Comparison of ENCODE assay signal across 8 cellular contexts in the genomic region with DNA sequence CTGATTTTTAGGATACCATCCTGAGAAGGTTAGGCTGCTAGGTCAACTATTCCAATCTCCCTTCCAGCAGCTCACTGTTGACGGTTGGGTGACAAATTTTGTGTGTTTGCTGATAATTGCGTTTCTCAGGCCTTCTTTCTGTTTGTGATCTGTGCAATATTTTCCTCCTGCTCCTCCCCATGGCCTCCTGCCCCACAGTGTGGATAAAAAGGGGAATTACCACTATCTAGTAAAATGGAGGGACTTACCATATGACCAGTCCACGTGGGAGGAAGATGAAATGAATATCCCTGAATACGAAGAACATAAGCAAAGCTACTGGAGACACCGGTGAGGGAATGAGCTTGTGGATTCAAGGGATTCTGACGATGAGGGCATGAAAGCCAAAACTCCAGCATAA. TPM values are rescaled to one million over a fixed set of nuclear protein-coding genes. Genes with fewer than 3 reads are reported as not detected.
A peak's percentile ranks its signal among the peaks of the same experiment; 100 is the strongest.
DNase-seq lines count a peak whose midpoint lies in the region; ATAC-seq and TF ChIP-seq lines count a peak whose summit lies in the region.

No MANE protein-coding gene starts in this region.

- H3K9me3 Mint-ChIP-seq in HFFc6 = no peaks in the 10 kb centered on the region

- ATAC-seq in HG03457 (IDR thresholded peaks at IDR 0.05; ENCODE audit: unreplicated experiment) = no peak

- no peak overlapping the region for H3K4me3 ChIP-seq in ascending aorta
- no peak overlapping the region for H3K4me3 ChIP-seq in testis

- H3K9me3 ChIP-seq in ascending aorta = no peaks in the 10 kb centered on the region
- no peaks in the 10 kb centered on the region for H3K9me3 ChIP-seq in testis

- TF ChIP-seq CTCF in HFFc6 (IDR thresholded peaks at IDR 0.05) (peak; percentile 71), ascending aorta (IDR thresholded peaks at IDR 0.05) (peak; percentile 34 to 43 (median 41)), testis (IDR thresholded peaks at IDR 0.05) (peak; percentile 34 to 71 (median 71)), GM20000 (IDR thresholded peaks at IDR 0.05; ENCODE audit: extremely low read depth, missing control alignments) (no peak)

- no peak for TF ChIP-seq POLR2A in testis (IDR thresholded peaks at IDR 0.05)

- H3K27me3 Mint-ChIP-seq in HFFc6 (ENCODE audit: insufficient read depth) = no peaks in the 10 kb centered on the region

- H3K27me3 ChIP-seq in ascending aorta (no peaks in the 10 kb centered on the region), testis (no peaks in the 10 kb centered on the region)

- H3K4me3 Mint-ChIP-seq in HFFc6 = no peak overlapping the region

- H3K4me1 ChIP-seq in ascending aorta (no peaks in the 10 kb centered on the region), testis (peaks cover 3% of the 10 kb centered on the region)

- intact Hi-C loops in ascending aorta (cut with DNase I) = no loop called here
- intact Hi-C loops in testis (cut with DNase I; ENCODE audit: low total_unique reads) = no loop called here

- peaks cover 45% of the 10 kb centered on the region for H3K36me3 Mint-ChIP-seq in HFFc6 (ENCODE audit: low read depth)

- DNase-seq in AG20443 (ENCODE audit: low spot score) = peak; percentile 57
- peak; percentile 54 for DNase-seq in HFFc6
- peak in 1 of 2 donors; percentile 50 for DNase-seq in ascending aorta (ENCODE audit: low spot score in 2 of 2)
- peak; percentile 59 for DNase-seq in hepatic stellate cell (ENCODE audit: low spot score)
- DNase-seq in testis = no peak
- no peak for DNase-seq in GM19238 (ENCODE audit: insufficient read length, low spot score)
- DNase-seq in GM20000 (ENCODE audit: low spot score) = no peak

- H3K36me3 ChIP-seq in ascending aorta = peaks cover 86 to 91% of the 10 kb centered on the region in 2 donors
- H3K36me3 ChIP-seq in testis (ENCODE audit: low read depth, missing control alignments) = no peaks in the 10 kb centered on the region

- peaks cover 5% of the 10 kb centered on the region; the same call in 1 of the 2 replicates for H3K4me1 Mint-ChIP-seq in HFFc6 (ENCODE audit: low read depth)

- H3K27ac Mint-ChIP-seq in HFFc6 = peak overlapping the region; percentile 19; the same call in 1 of the 2 replicates

- 45 to 57% methylated on average over 6 of the region's 6 CpGs for WGBS in testis, 2 donors

- H3K27ac ChIP-seq in ascending aorta (no peak overlapping the region), testis (no peak overlapping the region)

RNA-seq across cellular contexts. Expression of gene CHD3, which starts 9.2 kb away (rescaled TPM):
- total RNA-seq in HFFc6 (2021; fragmentation: NEBNext Ultra II Directional; extraction: Animal tissue kit (Norgen Biotek cat#: 25700)) = 100 to 1,000 TPM in 4 of 6 experiments, 10 to 100 TPM in 2; 83.3 to 112 (median 110) TPM
- 102 TPM for total RNA-seq in ascending aorta
- total RNA-seq in testis = 100 to 1,000 TPM; 111 to 123 TPM
- 62.3 TPM for polyA plus RNA-seq in testis (ENCODE audit: insufficient read depth, low read depth, low replicate concordance)

RNA-seq across cellular contexts. Expression of gene RNF227, which starts 18.3 kb away (rescaled TPM):
- total RNA-seq in HFFc6 (2021; fragmentation: NEBNext Ultra II Directional; extraction: Animal tissue kit (Norgen Biotek cat#: 25700)) = 1 to 10 TPM; 2.2 to 3.6 (median 3.1) TPM
- total RNA-seq in ascending aorta (0.32 TPM), testis (10 to 100 TPM; 16.2 to 27.9 TPM)
- 6.5 TPM for polyA plus RNA-seq in testis (ENCODE audit: insufficient read depth, low read depth, low replicate concordance)

RNA-seq across cellular contexts. Expression of gene KCNAB3, which starts 31.9 kb away (rescaled TPM):
- total RNA-seq in HFFc6 (2021; fragmentation: NEBNext Ultra II Directional; extraction: Animal tissue kit (Norgen Biotek cat#: 25700)) = 1 to 10 TPM; 1.5 to 3.0 (median 2.3) TPM
- total RNA-seq in ascending aorta (not detected), testis (1 to 10 TPM; 4.3 to 5.2 TPM)
- polyA plus RNA-seq in testis (ENCODE audit: insufficient read depth, low read depth, low replicate concordance) = 3.3 TPM

RNA-seq across cellular contexts. Expression of gene TRAPPC1, which starts 34.0 kb away (rescaled TPM):
- total RNA-seq in HFFc6 (2021; fragmentation: NEBNext Ultra II Directional; extraction: Animal tissue kit (Norgen Biotek cat#: 25700)) = 100 to 1,000 TPM; 244 to 309 (median 288) TPM
- 36.0 TPM for total RNA-seq in ascending aorta
- 10 to 100 TPM; 76.1 to 96.1 TPM for total RNA-seq in testis
- 115 TPM for polyA plus RNA-seq in testis (ENCODE audit: insufficient read depth, low read depth, low replicate concordance)

RNA-seq across cellular contexts. Expression of gene CNTROB, which starts 34.2 kb away (rescaled TPM):
- 10 to 100 TPM; 20.8 to 32.2 (median 28.5) TPM for total RNA-seq in HFFc6 (2021; fragmentation: NEBNext Ultra II Directional; extraction: Animal tissue kit (Norgen Biotek cat#: 25700))
- total RNA-seq in ascending aorta (13.7 TPM), testis (100 to 1,000 TPM in 1 of 2 donors, 10 to 100 TPM in 1; 79.2 to 111 TPM)
- 153 TPM for polyA plus RNA-seq in testis (ENCODE audit: insufficient read depth, low read depth, low replicate concordance)

Comparison
In these comparisons a context has a peak if more than half of its experiments do, and no peak if none do; other contexts are left out.
1. DNase-seq: peak in AG20443 (single experiment), HFFc6 (single experiment) and hepatic stellate cell (single experiment); none in testis (single experiment), GM19238 (single experiment) and GM20000 (single experiment).